8 cellular contexts compared by ENCODE assay signal in genomic region chr19:57406516-57407123, GRCh38. TPM values are rescaled to one million over a fixed set of nuclear protein-coding genes. Genes with fewer than 3 reads are reported as not detected.
DNase-seq lines count a peak whose midpoint lies in the region; ATAC-seq and TF ChIP-seq lines count a peak whose summit lies in the region.

No MANE protein-coding gene starts in this region.

- H3K79me1 ChIP-seq in trophoblast cell (ENCODE audit: low read length): peaks cover 2% of the 10 kb centered on the region

- H3K27me3 ChIP-seq in Caco-2 (replicated peaks; ENCODE audit: control insufficient read depth, insufficient read depth, low read length): no peaks in the 10 kb centered on the region
- no peaks in the 10 kb centered on the region for H3K27me3 ChIP-seq in trophoblast cell (ENCODE audit: insufficient read depth, low read length)

- H4K12ac ChIP-seq in trophoblast cell (ENCODE audit: low read depth, low read length): no peak overlapping the region

- no peak overlapping the region for H2AFZ ChIP-seq in trophoblast cell (ENCODE audit: insufficient read depth, low read length, poor library complexity)

- H4K91ac ChIP-seq in trophoblast cell (ENCODE audit: low read depth, low read length): no peak overlapping the region

- intact Hi-C loops in Caco-2 (cut with micrococcal nuclease; ENCODE audit: unreplicated experiment): loop anchor here (1.0 kb wide), 2 partner anchors 71 to 497 kb away; partner anchors contain the start of gene ZNF772

- H3K4me3 ChIP-seq in Caco-2 (ENCODE audit: low read depth, low read length) (no peak overlapping the region), foreskin fibroblast (ENCODE audit: low read depth in 1 of 2, low read length in 2 of 2) (no peak overlapping the region), trophoblast cell (ENCODE audit: low read depth, low read length) (no peak overlapping the region)
- H3K4me3 ChIP-seq in Jurkat, Clone E6-1 (ENCODE audit: low read length): no peak overlapping the region

- no peak overlapping the region for H2BK5ac ChIP-seq in trophoblast cell (ENCODE audit: low read depth, low read length, poor library complexity)

- no peak overlapping the region for H3K4me2 ChIP-seq in trophoblast cell (ENCODE audit: low read length)

- peaks cover 12% of the 10 kb centered on the region for H3K4me1 Mint-ChIP-seq in Caco-2 (ENCODE audit: low read depth, unreplicated experiment)

- WGBS in trophoblast cell (ENCODE audit: extremely low coverage, insufficient coverage, insufficient read length): no CpG with 5 or more reads among the region's 8 CpGs

- H3K4me1 ChIP-seq in Caco-2 (no peaks in the 10 kb centered on the region), trophoblast cell (ENCODE audit: control insufficient read depth in 1 of 2, insufficient read depth in 2 of 2, low read length in 2 of 2) (peaks cover 2% of the 10 kb centered on the region in 2 experiments)

- H3K9ac ChIP-seq in trophoblast cell (ENCODE audit: low read length): peak overlapping the region; percentile 84

- H3K4me3 Mint-ChIP-seq in Caco-2 (ENCODE audit: unreplicated experiment): no peak overlapping the region

- no peak overlapping the region for H2BK120ac ChIP-seq in trophoblast cell (ENCODE audit: insufficient read depth, low read length, poor library complexity)

- peak; percentile 80 to 84 for DNase-seq in Caco-2
- DNase-seq in Jurkat, Clone E6-1 (ENCODE audit: low read depth, low spot score): peak; percentile 69
- peak; percentile 75 for DNase-seq in RPMI8226
- peak; percentile 46 for DNase-seq in activated T-helper 9 cell treated with anti-CD3 and anti-CD28 coated beads, Interleukin-2, amount 50 U/mL, for 16 hours (ENCODE audit: low read depth)
- DNase-seq in foreskin fibroblast: peak; percentile 34 to 76
- DNase-seq in trophoblast cell: peak; percentile 40 to 71

- CTCF ChIA-PET in Caco-2 (lab: Charles Lee): interaction anchor here (0.6 to 0.7 kb wide), 2 partner anchors 71 to 480 kb away, joined by 3 read pairs; no protein-coding TSS in a partner anchor

- ATAC-seq in HG03571 (IDR thresholded peaks at IDR 0.05; ENCODE audit: unreplicated experiment): no peak
- ATAC-seq in GM21825 (IDR thresholded peaks at IDR 0.05; ENCODE audit: unreplicated experiment): no peak

- no peak overlapping the region for H3K4ac ChIP-seq in trophoblast cell (ENCODE audit: low read depth, low read length)

- no peak overlapping the region for H3K27ac ChIP-seq in trophoblast cell (ENCODE audit: low read depth, low read length)

- peaks cover 8% of the 10 kb centered on the region for H3K36me3 Mint-ChIP-seq in Caco-2 (ENCODE audit: insufficient read depth, unreplicated experiment)

- H4K8ac ChIP-seq in trophoblast cell (ENCODE audit: low read depth, low read length): no peak overlapping the region

- no TSS peak for BruUV-seq in Caco-2 (replicated peaks; lab: Mats Ljungman, UMichigan)

- H3K9me3 Mint-ChIP-seq in Caco-2 (ENCODE audit: unreplicated experiment): peaks cover 19% of the 10 kb centered on the region

- H3K79me2 ChIP-seq in trophoblast cell (ENCODE audit: control insufficient read depth, insufficient read depth, low read length, poor library complexity): no peaks in the 10 kb centered on the region

- H3K27me3 Mint-ChIP-seq in Caco-2 (ENCODE audit: insufficient read depth, unreplicated experiment): no peaks in the 10 kb centered on the region

- H3K27ac Mint-ChIP-seq in Caco-2 (ENCODE audit: unreplicated experiment): peak overlapping the region; percentile 5

- H3K9me3 ChIP-seq in Caco-2 (peaks cover 19% of the 10 kb centered on the region), trophoblast cell (ENCODE audit: insufficient read depth, low read depth, low read length) (peaks cover 2% of the 10 kb centered on the region)

- peak; percentile 75 to 79 for TF ChIP-seq CTCF in Caco-2 (IDR thresholded peaks at IDR 0.05; ENCODE audit: insufficient read depth in 1 of 2, low read depth in 1 of 2, low read length in 1 of 2, severe bottlenecking in 1 of 2, unreplicated experiment in 1 of 2)
- peak; percentile 90 for TF ChIP-seq CTCF in foreskin fibroblast (IDR thresholded peaks at IDR 0.05; ENCODE audit: low read depth, low read length)

- H2BK12ac ChIP-seq in trophoblast cell (ENCODE audit: low read length): no peak overlapping the region

- no peak overlapping the region for H3K14ac ChIP-seq in trophoblast cell (ENCODE audit: low read length)

- H2AK5ac ChIP-seq in trophoblast cell (ENCODE audit: low read length): no peak overlapping the region

- H3K36me3 ChIP-seq in Caco-2 (ENCODE audit: control insufficient read depth, insufficient read depth, low read length) (no peaks in the 10 kb centered on the region), trophoblast cell (ENCODE audit: control insufficient read depth in 1 of 2, insufficient read depth in 2 of 2, low read length in 2 of 2) (no peaks in the 10 kb centered on the region)

- H3K18ac ChIP-seq in trophoblast cell (ENCODE audit: low read length): no peak overlapping the region

- H3K23ac ChIP-seq in trophoblast cell (ENCODE audit: low read length): peak overlapping the region; percentile 63

- POLR2A ChIA-PET in Caco-2 (lab: Charles Lee): no interaction called here

RNA-seq across cellular contexts. Expression of gene ZNF17, which starts 4.3 kb away (rescaled TPM):
- total RNA-seq in Caco-2 (2022): 7.2 and 9.5 TPM in 2 replicates
- 4.5 TPM for polyA plus RNA-seq in Jurkat, Clone E6-1 (2012; ENCODE audit: insufficient read depth, insufficient read length)
- 3.1 TPM in 2 replicates for polyA plus RNA-seq in trophoblast cell (2013)

RNA-seq across cellular contexts. Expression of gene ZNF548, which starts 17.0 kb away (rescaled TPM):
- total RNA-seq in Caco-2 (2022): 4.9 and 5.5 TPM in 2 replicates
- polyA plus RNA-seq in Jurkat, Clone E6-1 (2012; ENCODE audit: insufficient read depth, insufficient read length): 12.0 TPM
- 6.4 and 7.2 TPM in 2 replicates for polyA plus RNA-seq in trophoblast cell (2013)

RNA-seq across cellular contexts. Expression of gene ZNF749, which starts 28.5 kb away (rescaled TPM):
- total RNA-seq in Caco-2 (2022): 14.6 and 15.9 TPM in 2 replicates
- 7.2 TPM for polyA plus RNA-seq in Jurkat, Clone E6-1 (2012; ENCODE audit: insufficient read depth, insufficient read length)
- 10.9 and 11.0 TPM in 2 replicates for polyA plus RNA-seq in trophoblast cell (2013)

RNA-seq across cellular contexts. Expression of gene TRAPPC2B, which starts 43.3 kb away (rescaled TPM):
- total RNA-seq in Caco-2 (2022): 7.0 and 8.6 TPM in 2 replicates
- 21.2 TPM for polyA plus RNA-seq in Jurkat, Clone E6-1 (2012; ENCODE audit: insufficient read depth, insufficient read length)
- 35.4 and 37.2 TPM in 2 replicates for polyA plus RNA-seq in trophoblast cell (2013)

RNA-seq across cellular contexts. Expression of gene ZNF547, which starts 43.3 kb away (rescaled TPM):
- 0.95 and 1.8 TPM in 2 replicates for total RNA-seq in Caco-2 (2022)
- polyA plus RNA-seq in Jurkat, Clone E6-1 (2012; ENCODE audit: insufficient read depth, insufficient read length): 2.0 TPM
- 1.3 and 1.6 TPM in 2 replicates for polyA plus RNA-seq in trophoblast cell (2013)
